Comparison of ENCODE assay signal across 36 cellular contexts in the genomic region with DNA sequence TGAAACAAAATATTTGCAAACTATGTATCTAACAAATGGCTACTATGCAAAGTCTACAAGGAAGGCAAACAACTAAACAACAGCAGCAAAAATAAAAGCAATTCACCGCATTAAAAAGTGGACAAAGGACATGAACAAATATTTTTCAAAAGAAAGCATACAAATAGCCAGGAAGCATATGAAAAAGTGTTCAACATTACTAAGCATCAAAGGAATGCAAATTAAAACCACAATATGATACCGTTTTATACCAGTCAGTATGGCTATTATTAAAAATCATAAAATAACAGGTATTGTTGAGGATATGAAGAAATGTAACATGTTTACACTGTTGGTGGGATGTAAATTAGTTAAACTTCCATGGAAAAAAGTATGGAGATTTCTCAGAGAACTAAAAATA.
"Had no signal": no experiment of that assay in that cellular context is flagged by ENCODE, and none has a peak within 500 bp of the region (broad histone marks: within the 10 kb centered on the region; RNA-seq: fewer than 3 reads in every experiment).

No MANE protein-coding gene starts in this region.

- H3K9ac ChIP-seq: KMS-11 had no signal

- H3K4me3 ChIP-seq: MG63 had no signal

- H3K27ac ChIP-seq: KMS-11 had no signal

- DNase-seq: Karpas-422, Kasumi-1, KG1, MG63, MM.1S, MV-4-11, NCI-H1048, NCI-H1092, NCI-H1092 treated with DMSO at 0.1 percent for 48 hours, NCI-H1105, NCI-H1105 treated with DMSO at 0.1 percent for 48 hours, NCI-H1417, NCI-H1417 treated with DMSO at 0.1 percent for 48 hours, NCI-H1436, NCI-H1436 treated with DMSO at 0.1 percent for 48 hours, NCI-H146, NCI-H1694, NCI-H1694 treated with DMSO at 0.1 percent for 48 hours, NCI-H187, NCI-H187 treated with DMSO at 0.1 percent for 48 hours, NCI-H1930, NCI-H2029, NCI-H2029 treated with DMSO at 0.1 percent for 48 hours, NCI-H2081, NCI-H2081 treated with DMSO at 0.1 percent for 48 hours, NCI-H2107, NCI-H2171, NCI-H2171 treated with DMSO at 0.1 percent for 48 hours, NCI-H2227 treated with DMSO at 0.1 percent for 48 hours, NCI-H226, NCI-H345, NCI-H446, NCI-H446 treated with DMSO at 0.1 percent for 48 hours, NCI-H510A, NCI-H510A treated with DMSO at 0.1 percent for 48 hours had no signal

- H3K27me3 ChIP-seq: MG63 had no signal

- H3K9me3 ChIP-seq: MG63 had no signal

- H3K4me2 ChIP-seq: KMS-11 had no signal

- H3K36me3 ChIP-seq: MG63 had no signal
